Comparison of ENCODE assay signal across 1 cellular context in genomic region chr17:42886283-42887176, GRCh38.
A peak's percentile ranks its signal among the peaks of the same experiment; 100 is the strongest.
TF ChIP-seq lines count a peak whose summit lies in the region.

No MANE protein-coding gene starts in this region.

TF ChIP-seq in HepG2, 621 proteins besides CTCF, POLR2A, EP300 and RAD21 (continued from another document and continues in another):
- TF ChIP-seq ZNF407 (CRISPR knock-in tag; IDR thresholded peaks at IDR 0.05; ENCODE audit: not compliant biosample characterization) (no peak), RELA (CRISPR knock-in tag; IDR thresholded peaks at IDR 0.05) (no peak), SNRNP70 (IDR thresholded peaks at IDR 0.05; ENCODE audit: low read depth, low read length) (no peak), SPEN (CRISPR knock-in tag; IDR thresholded peaks at IDR 0.05; ENCODE audit: low read depth) (peak; percentile 96), HOXD1 (CRISPR knock-in tag; IDR thresholded peaks at IDR 0.05) (no peak; the same call in 1 of the 2 replicates), NFKBIZ (CRISPR knock-in tag; IDR thresholded peaks at IDR 0.05) (peak; percentile 52; the same call in 1 of the 2 replicates), SRY (CRISPR knock-in tag; IDR thresholded peaks at IDR 0.05) (no peak; the same call in 1 of the 2 replicates), POLR2AphosphoS5 (IDR thresholded peaks at IDR 0.05; ENCODE audit: low read depth, low read length) (peak; percentile 26; the same call in 1 of the 2 replicates), ZNF558 (CRISPR knock-in tag; IDR thresholded peaks at IDR 0.05; ENCODE audit: borderline replicate concordance) (no peak), HDAC2 (CRISPR knock-in tag; IDR thresholded peaks at IDR 0.05) (peak; percentile 93), ATF4 (CRISPR knock-in tag; IDR thresholded peaks at IDR 0.05) (peak in 1 of 2 experiments; percentile 87; a peak in 2 of 4 replicates), MNT (IDR thresholded peaks at IDR 0.05) (peak; percentile 86), KMT2A (CRISPR knock-in tag; IDR thresholded peaks at IDR 0.05) (peak; percentile 55; the same call in 1 of the 2 replicates), BRF2 (CRISPR knock-in tag; IDR thresholded peaks at IDR 0.05) (no peak), TIGD3 (CRISPR knock-in tag; IDR thresholded peaks at IDR 0.05; ENCODE audit: borderline replicate concordance) (no peak; the same call in 1 of the 2 replicates), ZNF362 (CRISPR knock-in tag; IDR thresholded peaks at IDR 0.05; ENCODE audit: borderline replicate concordance) (peak; percentile 73; the same call in 1 of the 2 replicates), ZNF501 (CRISPR knock-in tag; IDR thresholded peaks at IDR 0.05) (peak; percentile 93), ZBTB46 (CRISPR knock-in tag; IDR thresholded peaks at IDR 0.05; ENCODE audit: borderline replicate concordance) (0 out of 2 replicates have a peak, but pooled peaks have one; percentile 46), ZNF691 (CRISPR knock-in tag; IDR thresholded peaks at IDR 0.05; ENCODE audit: borderline replicate concordance, low read depth) (peak; percentile 95; the same call in 1 of the 2 replicates), ZNF841 (CRISPR knock-in tag; IDR thresholded peaks at IDR 0.05; ENCODE audit: borderline replicate concordance) (no peak), ZNF276 (CRISPR knock-in tag; IDR thresholded peaks at IDR 0.05; ENCODE audit: low read depth) (peak; percentile 63; the same call in 1 of the 2 replicates), HNF4A (CRISPR knock-in tag; IDR thresholded peaks at IDR 0.05) (peak; percentile 89), HMG20B (CRISPR knock-in tag; conservative IDR thresholded peaks at IDR 0.05) (no peak), MZF1 (CRISPR knock-in tag; IDR thresholded peaks at IDR 0.05; ENCODE audit: borderline replicate concordance) (no peak), PRDM10 (CRISPR knock-in tag; IDR thresholded peaks at IDR 0.05; ENCODE audit: low read depth) (0 out of 2 replicates have a peak, but pooled peaks have one; percentile 65), ZNF546 (CRISPR knock-in tag; conservative IDR thresholded peaks at IDR 0.05) (no peak), ZNF724P (CRISPR knock-in tag; IDR thresholded peaks at IDR 0.05; ENCODE audit: borderline replicate concordance) (no peak; the same call in 1 of the 2 replicates), MIXL1 (CRISPR knock-in tag; IDR thresholded peaks at IDR 0.05) (peak; percentile 70), ZNF333 (CRISPR knock-in tag; IDR thresholded peaks at IDR 0.05; ENCODE audit: borderline replicate concordance) (no peak), ZNF780A (CRISPR knock-in tag; IDR thresholded peaks at IDR 0.05) (no peak; the same call in 1 of the 2 replicates)
